8 cellular contexts compared by ENCODE assay signal in the genomic region with DNA sequence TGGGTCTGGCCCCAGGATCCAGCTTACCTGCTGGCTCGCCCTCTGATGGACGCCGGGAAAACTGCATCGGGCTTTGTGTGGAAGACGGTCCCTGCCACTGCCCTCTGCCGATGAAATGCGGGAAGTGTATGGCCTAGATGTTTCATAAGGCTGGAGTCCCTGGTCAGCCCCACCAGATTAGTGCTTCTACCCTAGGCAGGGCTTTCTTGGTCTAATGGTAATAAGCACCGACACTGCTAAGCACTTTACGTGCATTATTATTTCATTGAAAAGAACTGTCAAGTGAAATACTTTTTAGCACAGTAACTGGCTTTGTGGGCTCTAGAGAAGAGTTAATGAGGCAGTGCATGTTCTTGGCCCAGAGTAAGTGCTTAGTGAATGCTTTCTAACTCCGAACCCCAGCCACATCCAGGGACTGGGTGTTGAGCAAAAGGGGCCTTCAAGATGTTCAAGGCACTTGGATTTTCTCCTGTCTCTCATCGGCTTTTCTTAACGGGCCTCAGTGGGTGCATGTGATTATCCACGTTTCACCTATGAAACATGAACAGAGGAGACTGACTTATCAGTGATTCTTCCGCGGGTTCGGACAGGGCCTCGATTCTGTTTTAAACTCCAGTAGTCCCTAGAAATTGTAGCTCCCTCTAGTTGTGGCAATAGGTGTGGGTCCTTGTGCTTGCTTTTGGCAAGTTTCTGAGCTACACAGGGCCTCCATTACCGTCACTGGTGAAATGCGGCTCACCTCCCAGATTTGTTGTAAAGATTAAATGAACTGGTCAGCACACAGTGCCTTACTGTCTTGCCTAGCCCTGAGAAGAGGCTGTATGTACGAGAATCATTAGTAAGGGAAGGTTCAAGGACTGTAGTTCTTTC. TPM values are rescaled to one million over a fixed set of nuclear protein-coding genes. Genes with fewer than 3 reads are reported as not detected.
DNase-seq lines count a peak whose midpoint lies in the region; ATAC-seq and TF ChIP-seq lines count a peak whose summit lies in the region.

No MANE protein-coding gene starts in this region.

- H3K36me3 ChIP-seq in A673 (ENCODE audit: insufficient read depth, low read length, poor library complexity, severe bottlenecking): peaks cover 43% of the 10 kb centered on the region

- TSS peak; percentile 37 for BruUV-seq in A673 (replicated peaks; lab: Mats Ljungman, UMichigan)

- intact Hi-C loops in A673 (cut with micrococcal nuclease; ENCODE audit: unreplicated experiment): loop anchor here (2.0 kb wide), 1 partner anchor 24 kb away; a partner anchor contains a TSS

- H3K4me3 ChIP-seq in A673 (ENCODE audit: low read depth, low read length, poor library complexity, severe bottlenecking): no peak overlapping the region

- CTCF ChIA-PET in A673 (lab: Charles Lee): interaction anchor here (0.5 to 2.5 kb wide), 9 partner anchors 10 to 367 kb away, joined by 3 to 82 read pairs (median 5); a partner anchor contains a TSS

- peaks cover 21% of the 10 kb centered on the region for H3K4me1 ChIP-seq in A673 (ENCODE audit: insufficient read depth, low read length, poor library complexity, severe bottlenecking)

- ATAC-seq in GM18861 (IDR thresholded peaks at IDR 0.05; ENCODE audit: unreplicated experiment) (peak; percentile 56), HG03280 (IDR thresholded peaks at IDR 0.05; ENCODE audit: unreplicated experiment) (peak; percentile 70)

- no peaks in the 10 kb centered on the region for H3K27me3 ChIP-seq in A673 (replicated peaks; ENCODE audit: insufficient read depth, low read depth, low read length, poor library complexity)

- DNase-seq in A673 (ENCODE audit: low spot score) (peak; percentile 95), NCI-H460 (ENCODE audit: extremely low read depth, low read depth) (peak; percentile 92), kidney glomerular epithelial cell (lab: John Stamatoyannopoulos, UW) (peak; percentile 95)
- DNase-seq in activated CD4-positive, CD25-positive, alpha-beta regulatory T cell treated with anti-CD3 and anti-CD28 coated beads, Interleukin-2, amount 50 U/mL, for 72 hours: peak; percentile 86
- DNase-seq in central memory CD4-positive, alpha-beta T cell: peak; percentile 83
- DNase-seq in stimulated activated CD4-positive, alpha-beta T cell treated with anti-CD3 and anti-CD28 coated beads, Interleukin-1b, Interleukin-23, amount 100 ng/mL, for 1 hour (ENCODE audit: low read depth in 2 of 2): peak; percentile 76 to 79

- no peak overlapping the region for H3K27ac ChIP-seq in A673 (ENCODE audit: low read depth, low read length, poor library complexity, severe bottlenecking)

- POLR2A ChIA-PET in A673 (lab: Charles Lee; ENCODE audit: low non-redundant PET): interaction anchor here (0.6 kb wide), 1 partner anchor 21 kb away, joined by 4 read pairs; no protein-coding TSS in a partner anchor

- peak; percentile 99 for TF ChIP-seq CTCF in A673 (conservative IDR thresholded peaks at IDR 0.05; ENCODE audit: low read depth, low read length)

- no peaks in the 10 kb centered on the region for H3K9me3 ChIP-seq in A673 (ENCODE audit: low read depth, low read length, poor library complexity, severe bottlenecking)

RNA-seq across cellular contexts. Expression of a gene that starts 6.6 kb away (rescaled TPM):
- total RNA-seq in A673 (2021): 128 TPM in 2 replicates
- total RNA-seq in NCI-H460 (2014; rRNA removed; shearing (Covaris generic)): 79.4 and 83.4 TPM in 2 replicates
- 293 and 327 TPM in 2 replicates for polyA plus RNA-seq in NCI-H460 (2014; cell fraction: nucleus; rRNA removed)

RNA-seq across cellular contexts. Expression of a gene that starts 21.8 kb away (rescaled TPM):
- total RNA-seq in A673 (2021): 3.9 and 4.2 TPM in 2 replicates
- 1.9 and 2.5 TPM in 2 replicates for total RNA-seq in NCI-H460 (2014; rRNA removed; shearing (Covaris generic))
- 11.2 and 11.6 TPM in 2 replicates for polyA plus RNA-seq in NCI-H460 (2014; cell fraction: nucleus; rRNA removed)

RNA-seq across cellular contexts. Expression of a gene that starts 24.4 kb away (rescaled TPM):
- 3.8 and 7.8 TPM in 2 replicates for total RNA-seq in A673 (2021)
- 27.9 and 32.4 TPM in 2 replicates for total RNA-seq in NCI-H460 (2014; rRNA removed; shearing (Covaris generic))
- polyA plus RNA-seq in NCI-H460 (2014; cell fraction: nucleus; rRNA removed): 54.4 and 56.1 TPM in 2 replicates

RNA-seq across cellular contexts. Expression of a gene that starts 30.6 kb away (rescaled TPM):
- total RNA-seq in A673 (2021): 1,563 and 1,683 TPM in 2 replicates
- total RNA-seq in NCI-H460 (2014; rRNA removed; shearing (Covaris generic)): 1,295 and 1,608 TPM in 2 replicates
- 380 and 446 TPM in 2 replicates for polyA plus RNA-seq in NCI-H460 (2014; cell fraction: nucleus; rRNA removed)

RNA-seq across cellular contexts. Expression of a gene that starts 32.7 kb away (rescaled TPM):
- 158 and 165 TPM in 2 replicates for total RNA-seq in A673 (2021)
- 170 and 179 TPM in 2 replicates for total RNA-seq in NCI-H460 (2014; rRNA removed; shearing (Covaris generic))
- polyA plus RNA-seq in NCI-H460 (2014; cell fraction: nucleus; rRNA removed): 339 and 432 TPM in 2 replicates
